In the genomic region with DNA sequence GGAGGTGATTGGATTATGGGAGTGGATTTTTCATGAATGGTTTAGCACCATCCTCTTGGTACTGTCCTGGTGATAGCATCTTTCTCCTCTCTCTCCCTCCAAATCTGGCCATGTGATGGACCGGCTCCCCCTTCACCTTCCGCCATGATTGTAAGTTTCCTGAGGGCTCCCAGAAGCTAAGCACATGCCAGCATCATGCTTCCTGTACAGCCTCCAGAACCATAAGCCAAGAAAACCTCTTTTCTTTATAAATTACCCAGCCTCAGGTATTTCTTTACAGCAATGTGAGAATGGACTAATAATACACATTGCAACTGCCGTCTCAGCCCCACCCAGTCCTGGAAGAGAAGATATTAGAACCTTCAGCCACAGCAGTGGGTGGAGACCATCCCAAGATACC, we compare ENCODE assay signal across 29 cellular contexts.
"Had no signal": no experiment of that assay in that cellular context is flagged by ENCODE, and none has a peak within 500 bp of the region (broad histone marks: within the 10 kb centered on the region; RNA-seq: fewer than 3 reads in every experiment).

No MANE protein-coding gene starts in this region.

- H3K36me3 ChIP-seq: stomach, suprapubic skin, thoracic aorta, thyroid gland, tibial artery, tibial nerve, transverse colon, upper lobe of left lung, upper lobe of right lung, uterus, vagina had no signal

- H3K4me3 ChIP-seq: stomach, suprapubic skin, testis, thoracic aorta, thyroid gland, tibial artery, tibial nerve, transverse colon, upper lobe of left lung, upper lobe of right lung, uterus, vagina had no signal

- H3K27me3 ChIP-seq: stomach, suprapubic skin, testis, thyroid gland, tibial artery, tibial nerve, transverse colon, upper lobe of left lung, upper lobe of right lung, uterus, vagina had no signal

- H3K27ac Mint-ChIP-seq: stimulated activated effector memory CD8-positive, alpha-beta T cell treated with anti-CD3 and anti-CD28 coated beads, Interleukin-12 subunit alpha, Interleukin-12 subunit beta, amount 100 ng/mL, for 72 hours; stimulated activated memory B cell treated with anti-CD40 and anti-IgM and Interleukin-4, amounts not matched to agents 10 μg/mL and 1 μg/mL and 100 μg/mL, for 72 hours; stimulated activated naive B cell treated with anti-CD40 and anti-IgM and Interleukin-4, amounts not matched to agents 10 μg/mL and 1 μg/mL and 100 μg/mL, for 72 hours; stimulated activated naive CD8-positive, alpha-beta T cell treated with anti-CD3 and anti-CD28 coated beads, Interleukin-15, amount 100 ng/mL, for 72 hours; stimulated activated naive CD8-positive, alpha-beta T cell treated with anti-CD3 and anti-CD28 coated beads, Interleukin-15, Interleukin-2, amounts not matched to agents 100 ng/mL and 50 ng/mL, for 24 hours; type B pancreatic cell had no signal

- H3K9me3 Mint-ChIP-seq: stimulated activated naive CD8-positive, alpha-beta T cell treated with anti-CD3 and anti-CD28 coated beads, Interleukin-15, Interleukin-2, amounts not matched to agents 100 ng/mL and 50 ng/mL, for 24 hours had no signal

- ATAC-seq: stimulated activated effector memory CD8-positive, alpha-beta T cell treated with anti-CD3 and anti-CD28 coated beads, Interleukin-12 subunit alpha, Interleukin-12 subunit beta, amount 100 ng/mL, for 72 hours; stimulated activated naive B cell treated with anti-CD40 and anti-IgM and Interleukin-4, amounts not matched to agents 10 μg/mL and 1 μg/mL and 100 μg/mL, for 72 hours; stimulated activated naive CD8-positive, alpha-beta T cell treated with anti-CD3 and anti-CD28 coated beads, Interleukin-15, amount 100 ng/mL, for 72 hours; stimulated activated naive CD8-positive, alpha-beta T cell treated with anti-CD3 and anti-CD28 coated beads, Interleukin-15, Interleukin-2, amounts not matched to agents 100 U/mL and 50 U/mL, for 24 hours; upper lobe of right lung had no signal

- H3K4me1 Mint-ChIP-seq: stimulated activated effector memory CD8-positive, alpha-beta T cell treated with anti-CD3 and anti-CD28 coated beads, Interleukin-12 subunit alpha, Interleukin-12 subunit beta, amount 100 ng/mL, for 72 hours; stimulated activated memory B cell treated with anti-CD40 and anti-IgM and Interleukin-4, amounts not matched to agents 10 μg/mL and 1 μg/mL and 100 μg/mL, for 72 hours; stimulated activated naive B cell treated with anti-CD40 and anti-IgM and Interleukin-4, amounts not matched to agents 10 μg/mL and 1 μg/mL and 100 μg/mL, for 72 hours; stimulated activated naive CD8-positive, alpha-beta T cell treated with anti-CD3 and anti-CD28 coated beads, Interleukin-15, amount 100 ng/mL, for 72 hours had no signal

- H3K27ac ChIP-seq: stomach, suprapubic skin, testis, thoracic aorta, thyroid gland, tibial artery, tibial nerve, transverse colon, upper lobe of left lung, upper lobe of right lung, uterus, vagina had no signal

- H3K9me3 ChIP-seq: stomach, suprapubic skin, testis, thoracic aorta, thyroid gland, tibial artery, tibial nerve, transverse colon, upper lobe of left lung, upper lobe of right lung, uterus, vagina had no signal

- H3K36me3 Mint-ChIP-seq: stimulated activated effector memory CD8-positive, alpha-beta T cell treated with anti-CD3 and anti-CD28 coated beads, Interleukin-12 subunit alpha, Interleukin-12 subunit beta, amount 100 ng/mL, for 72 hours; stimulated activated memory B cell treated with anti-CD40 and anti-IgM and Interleukin-4, amounts not matched to agents 10 μg/mL and 1 μg/mL and 100 μg/mL, for 72 hours; stimulated activated naive B cell treated with anti-CD40 and anti-IgM and Interleukin-4, amounts not matched to agents 10 μg/mL and 1 μg/mL and 100 μg/mL, for 72 hours; type B pancreatic cell had no signal

- FAIRE-seq: urothelium cell line had no signal

- H3K27me3 Mint-ChIP-seq: stimulated activated memory B cell treated with anti-CD40 and anti-IgM and Interleukin-4, amounts not matched to agents 10 μg/mL and 1 μg/mL and 100 μg/mL, for 72 hours had no signal

- DNase-seq: stimulated activated CD4-positive, alpha-beta T cell treated with anti-CD3 and anti-CD28 coated beads, Interleukin-2, amount 100 ng/mL, for 48 hours; stimulated activated CD4-positive, alpha-beta T cell treated with anti-CD3 and anti-CD28 coated beads, Interleukin-4, amount 100 ng/mL, for 1 hour; stimulated activated CD4-positive, alpha-beta T cell treated with anti-CD3 and anti-CD28 coated beads, Interleukin-4, amount 100 ng/mL, for 24 hours; stimulated activated CD4-positive, alpha-beta T cell treated with anti-CD3 and anti-CD28 coated beads, Interleukin-4, amount 100 ng/mL, for 4 hours; stimulated activated CD8-positive, alpha-beta memory T cell treated with anti-CD3 and anti-CD28 coated beads, Interleukin-4, amount 100 ng/mL, for 48 hours; stimulated activated naive B cell treated with anti-CD40 and anti-IgM and Interleukin-4, amounts not matched to agents 10 μg/mL and 1 μg/mL and 100 μg/mL, for 72 hours; stimulated activated naive CD4-positive, alpha-beta T cell; stimulated activated naive CD4-positive, alpha-beta T cell treated with Interleukin-2 at 50 U/mL for 16 hours; stimulated activated naive CD8-positive, alpha-beta T cell treated with anti-CD3 and anti-CD28 coated beads, Interleukin-15, amount 100 ng/mL, for 72 hours; stimulated activated naive CD8-positive, alpha-beta T cell treated with anti-CD3 and anti-CD28 coated beads, Interleukin-15, Interleukin-2, amounts not matched to agents 100 U/mL and 50 U/mL, for 24 hours; stomach; substantia nigra; testis; thyroid gland; tibial artery; transverse colon; trophoblast cell; upper lobe of left lung; upper lobe of right lung; uterus had no signal

- H3K4me3 Mint-ChIP-seq: stimulated activated effector memory CD8-positive, alpha-beta T cell treated with anti-CD3 and anti-CD28 coated beads, Interleukin-12 subunit alpha, Interleukin-12 subunit beta, amount 100 ng/mL, for 72 hours; stimulated activated memory B cell treated with anti-CD40 and anti-IgM and Interleukin-4, amounts not matched to agents 10 μg/mL and 1 μg/mL and 100 μg/mL, for 72 hours; stimulated activated naive B cell treated with anti-CD40 and anti-IgM and Interleukin-4, amounts not matched to agents 10 μg/mL and 1 μg/mL and 100 μg/mL, for 72 hours; stimulated activated naive CD8-positive, alpha-beta T cell treated with anti-CD3 and anti-CD28 coated beads, Interleukin-15, amount 100 ng/mL, for 72 hours; stimulated activated naive CD8-positive, alpha-beta T cell treated with anti-CD3 and anti-CD28 coated beads, Interleukin-15, Interleukin-2, amounts not matched to agents 100 ng/mL and 50 ng/mL, for 24 hours; type B pancreatic cell had no signal

- H3K4me1 ChIP-seq: stomach, suprapubic skin, testis, tibial artery, transverse colon, uterus, vagina had no signal
